8 cellular contexts compared by ENCODE assay signal in genomic region chr22:35629406-35630234, GRCh38. TPM values are rescaled to one million over a fixed set of nuclear protein-coding genes. Genes with fewer than 3 reads are reported as not detected.
A peak's percentile ranks its signal among the peaks of the same experiment; 100 is the strongest.
DNase-seq lines count a peak whose midpoint lies in the region; ATAC-seq lines count a peak whose summit lies in the region.

No MANE protein-coding gene starts in this region.

- peaks cover 12% of the 10 kb centered on the region for H3K4me1 Mint-ChIP-seq in activated T-helper 17 cell treated with anti-CD3 and anti-CD28 coated beads, Interleukin-2, amount 50 U/mL, for 72 hours

- peak overlapping the region; percentile 67 for H3K4me3 Mint-ChIP-seq in activated T-helper 17 cell treated with anti-CD3 and anti-CD28 coated beads, Interleukin-2, amount 50 U/mL, for 72 hours

- peaks cover 2% of the 10 kb centered on the region for H3K27me3 Mint-ChIP-seq in activated T-helper 17 cell treated with anti-CD3 and anti-CD28 coated beads, Interleukin-2, amount 50 U/mL, for 72 hours

- intact Hi-C loops in left ventricle myocardium superior (cut with micrococcal nuclease) = loop anchor here (5.0 kb wide), 1 partner anchor 293 kb away; no protein-coding TSS in a partner anchor

- no peaks in the 10 kb centered on the region for H3K36me3 Mint-ChIP-seq in activated T-helper 17 cell treated with anti-CD3 and anti-CD28 coated beads, Interleukin-2, amount 50 U/mL, for 72 hours (ENCODE audit: low read depth)

- ATAC-seq in activated T-helper 17 cell treated with anti-CD3 and anti-CD28 coated beads, Interleukin-2, amount 50 U/mL, for 72 hours (replicated peaks) = peak; percentile 78
- peak; percentile 20 for ATAC-seq in left ventricle myocardium superior
- no peak for ATAC-seq in GM19463 (IDR thresholded peaks at IDR 0.05; ENCODE audit: unreplicated experiment)
- ATAC-seq in HG03469 (IDR thresholded peaks at IDR 0.05; ENCODE audit: unreplicated experiment) = no peak

- H3K27ac Mint-ChIP-seq in activated T-helper 17 cell treated with anti-CD3 and anti-CD28 coated beads, Interleukin-2, amount 50 U/mL, for 72 hours = peak overlapping the region; percentile 86

- peaks cover 3% of the 10 kb centered on the region for H3K9me3 Mint-ChIP-seq in activated T-helper 17 cell treated with anti-CD3 and anti-CD28 coated beads, Interleukin-2, amount 50 U/mL, for 72 hours

- DNase-seq in DMS114 treated with DMSO at 0.1 percent for 48 hours (lab: John Stamatoyannopoulos, UW; ENCODE audit: unreplicated experiment) (peak; percentile 11), MV-4-11 (lab: John Stamatoyannopoulos, UW) (peak; percentile 85), left ventricle myocardium superior (peak; percentile 63), DMS153 treated with DMSO at 0.1 percent for 48 hours (lab: John Stamatoyannopoulos, UW; ENCODE audit: unreplicated experiment) (no peak)
- peak; percentile 44 for DNase-seq in stimulated activated CD4-positive, alpha-beta T cell treated with anti-CD3 and anti-CD28 coated beads, Interleukin-1b, Interleukin-23, amount 100 ng/mL, for 48 hours

RNA-seq across cellular contexts. Expression of gene MB, which starts 12.5 kb away (rescaled TPM):
- under 1 TPM in 1 of 2 donors, not detected in 1; 0.50 TPM for total RNA-seq in activated T-helper 17 cell treated with anti-CD3 and anti-CD28 coated beads, Interleukin-2, amount 50 U/mL, for 72 hours
- 17,299 TPM for total RNA-seq in left ventricle myocardium superior

RNA-seq across cellular contexts. Expression of gene APOL6, which starts 18.6 kb away (rescaled TPM):
- total RNA-seq in activated T-helper 17 cell treated with anti-CD3 and anti-CD28 coated beads, Interleukin-2, amount 50 U/mL, for 72 hours = 10 to 100 TPM; 23.0 to 38.7 TPM
- total RNA-seq in left ventricle myocardium superior = 5.2 TPM

Comparison
In these comparisons a context has a peak if more than half of its experiments do, and no peak if none do; other contexts are left out.
1. ATAC-seq: peak in activated T-helper 17 cell treated with anti-CD3 and anti-CD28 coated beads, Interleukin-2, amount 50 U/mL, for 72 hours (single experiment) and left ventricle myocardium superior (single experiment); none in GM19463 (single experiment) and HG03469 (single experiment).
2. RNA of gene MB, which starts 12.5 kb away (total RNA-seq): 17,299 TPM in left ventricle myocardium superior (single experiment); 0.50 TPM in activated T-helper 17 cell treated with anti-CD3 and anti-CD28 coated beads, Interleukin-2, amount 50 U/mL, for 72 hours; every median in the first group is over 1,000 times any median in the second.